In genomic region chr14:93332853-93333630, GRCh38 we compare ENCODE assay signal across 8 cellular contexts. TPM values are rescaled to one million over a fixed set of nuclear protein-coding genes. Genes with fewer than 3 reads are reported as not detected.
DNase-seq lines count a peak whose midpoint lies in the region; ATAC-seq and TF ChIP-seq lines count a peak whose summit lies in the region.

Gene BTBD7, minus strand, starts transcription at chr14:93333036. Its CDS starts 36,985 bp downstream, at chr14:93296051.

- 0% methylated on average over 71 to 74 of the region's 74 CpGs for WGBS in esophagus, 2 donors

- H3K9me3 ChIP-seq in Panc1 (ENCODE audit: control insufficient read depth, insufficient read depth, low read depth, low read length) (no peaks in the 10 kb centered on the region), esophagus (ENCODE audit: control insufficient read depth in 2 of 2, insufficient read depth in 1 of 2, low read depth in 1 of 2, low read length in 1 of 2) (peaks cover 0 to 2% of the 10 kb centered on the region in 2 donors), muscle layer of colon (ENCODE audit: low read length) (no peaks in the 10 kb centered on the region)

- H3K4me1 ChIP-seq in KMS-11 (ENCODE audit: low read depth, poor library complexity, severe bottlenecking): peaks cover 32% of the 10 kb centered on the region
- peaks cover 20% of the 10 kb centered on the region for H3K4me1 ChIP-seq in Panc1 (ENCODE audit: control insufficient read depth, insufficient read depth, low read length)
- H3K4me1 ChIP-seq in esophagus (ENCODE audit: control insufficient read depth in 2 of 2, insufficient read depth in 2 of 2, low read length in 1 of 2): no peaks in the 10 kb centered on the region
- H3K4me1 ChIP-seq in muscle layer of colon (ENCODE audit: insufficient read depth, low read length): peaks cover 14% of the 10 kb centered on the region

- in situ Hi-C loops in Panc1 (cut with HindIII; ENCODE audit: low pct_unique_long_range_greater_than_20kb, low sequenced_read_pairs): no loop called here

- H3K4me1 Mint-ChIP-seq in activated T-cell treated with anti-CD3 and anti-CD28 coated beads, Interleukin-2, amount 50 U/mL, for 4 hours (ENCODE audit: low read depth): peaks cover 46% of the 10 kb centered on the region

- H3K9me3 Mint-ChIP-seq in activated T-cell treated with anti-CD3 and anti-CD28 coated beads, Interleukin-2, amount 50 U/mL, for 4 hours: no peaks in the 10 kb centered on the region

- no TSS peak for BruUV-seq in Panc1 (replicated peaks; lab: Mats Ljungman, UMichigan)

- peak within 1 kb of the TSS; percentile 66 for H2AFZ ChIP-seq in KMS-11 (ENCODE audit: low read depth)

- TF ChIP-seq CTCF in KMS-11 (conservative IDR thresholded peaks at IDR 0.05; ENCODE audit: low read depth, low read length) (no peak), Panc1 (IDR thresholded peaks at IDR 0.05) (no peak)

- peaks cover 40% of the 10 kb centered on the region for H3K79me2 ChIP-seq in KMS-11 (ENCODE audit: insufficient read depth, low read depth)

- peak within 1 kb of the TSS; percentile 93 for H3K4me3 Mint-ChIP-seq in activated T-cell treated with anti-CD3 and anti-CD28 coated beads, Interleukin-2, amount 50 U/mL, for 4 hours

- no peaks in the 10 kb centered on the region for H3K36me3 Mint-ChIP-seq in activated T-cell treated with anti-CD3 and anti-CD28 coated beads, Interleukin-2, amount 50 U/mL, for 4 hours (ENCODE audit: insufficient read depth)

- peak; percentile 82 for ATAC-seq in GM21737 (IDR thresholded peaks at IDR 0.05; ENCODE audit: unreplicated experiment)
- ATAC-seq in Panc1: peak; percentile 97
- ATAC-seq in activated T-cell treated with anti-CD3 and anti-CD28 coated beads, Interleukin-2, amount 50 U/mL, for 4 hours: peak; percentile 95 to 97

- no peaks in the 10 kb centered on the region for H4K20me1 ChIP-seq in KMS-11 (ENCODE audit: insufficient read depth)

- CTCF ChIA-PET in Panc1 (lab: Charles Lee): no interaction called here

- H3K27ac ChIP-seq in KMS-11 (peak within 1 kb of the TSS; percentile 62), Panc1 (ENCODE audit: low read length) (peak within 1 kb of the TSS; percentile 89), esophagus (ENCODE audit: low read depth in 2 of 2, low read length in 1 of 2) (peak within 1 kb of the TSS; percentile 94 to 95), muscle layer of colon (ENCODE audit: low read depth, low read length) (peak within 1 kb of the TSS; percentile 85)

- no peaks in the 10 kb centered on the region for H3K27me3 Mint-ChIP-seq in activated T-cell treated with anti-CD3 and anti-CD28 coated beads, Interleukin-2, amount 50 U/mL, for 4 hours (ENCODE audit: low read depth)

- H3K4me3 ChIP-seq in KMS-11 (IDR thresholded peaks at IDR 0.05; ENCODE audit: insufficient read depth, low read depth, low read length) (no peak within 1 kb of the TSS), Panc1 (ENCODE audit: low read depth in 2 of 2, low read length in 2 of 2) (peak within 1 kb of the TSS; percentile 75 to 82), esophagus (ENCODE audit: low read depth in 1 of 2, low read length in 2 of 2) (peak within 1 kb of the TSS; percentile 77 to 83), muscle layer of colon (ENCODE audit: low read depth in 1 of 2, low read length in 2 of 2) (peak within 1 kb of the TSS; percentile 83 to 94)

- H3K27me3 ChIP-seq in KMS-11 (ENCODE audit: insufficient read depth, low read depth) (no peaks in the 10 kb centered on the region), Panc1 (ENCODE audit: control insufficient read depth, insufficient read depth, low read length) (no peaks in the 10 kb centered on the region), esophagus (ENCODE audit: control insufficient read depth in 1 of 2, insufficient read depth in 2 of 2, low read length in 2 of 2) (no peaks in the 10 kb centered on the region), muscle layer of colon (ENCODE audit: control insufficient read depth in 1 of 2, insufficient read depth in 2 of 2, low read length in 2 of 2) (no peaks in the 10 kb centered on the region)

- POLR2A ChIA-PET in Panc1 (lab: Charles Lee): interaction anchor here (0.7 kb wide), 1 partner anchor 57 kb away, joined by 3 read pairs; no protein-coding TSS in a partner anchor

- H3K9ac ChIP-seq in KMS-11 (peak within 1 kb of the TSS; percentile 88), muscle layer of colon (ENCODE audit: low read length) (peak within 1 kb of the TSS; percentile 65)

- peak; percentile 96 for DNase-seq in DMS79 (lab: John Stamatoyannopoulos, UW)
- peak; percentile 68 for DNase-seq in Panc1 (ENCODE audit: low read depth, low spot score)
- peak; percentile 93 for DNase-seq in activated T-cell treated with anti-CD3 and anti-CD28 coated beads, Interleukin-2, amount 50 U/mL, for 4 hours
- peak; percentile 87 to 88 for DNase-seq in stimulated activated CD8-positive, alpha-beta memory T cell treated with anti-CD3 and anti-CD28 coated beads, Interleukin-7, amount 100 ng/mL, for 1 hour (ENCODE audit: low read depth in 2 of 2)

- no peaks in the 10 kb centered on the region for H3K36me3 ChIP-seq in KMS-11 (ENCODE audit: insufficient read depth)
- H3K36me3 ChIP-seq in Panc1 (ENCODE audit: control insufficient read depth, insufficient read depth, low read length): no peaks in the 10 kb centered on the region; the same call in 1 of the 2 replicates
- H3K36me3 ChIP-seq in esophagus (ENCODE audit: control insufficient read depth in 2 of 2, insufficient read depth in 2 of 2, low read length in 1 of 2): no peaks in the 10 kb centered on the region
- no peaks in the 10 kb centered on the region for H3K36me3 ChIP-seq in muscle layer of colon (ENCODE audit: insufficient read depth, low read length)

- H3K4me2 ChIP-seq in KMS-11: peak within 1 kb of the TSS; percentile 72

- intact Hi-C loops in Panc1 (cut with micrococcal nuclease; ENCODE audit: unreplicated experiment): no loop called here

RNA-seq across cellular contexts. Expression of gene BTBD7, which starts in this region (rescaled TPM):
- 24.7 TPM for total RNA-seq in Panc1 (2021; ENCODE audit: unreplicated experiment)
- polyA plus RNA-seq in Panc1 (2012; ENCODE audit: insufficient read length): 7.5 TPM
- 10 to 100 TPM; 14.9 to 20.3 (median 17.8) TPM for total RNA-seq in activated T-cell treated with anti-CD3 and anti-CD28 coated beads, Interleukin-2, amount 50 U/mL, for 4 hours
- 10 to 100 TPM in 1 of 2 donors, 1 to 10 TPM in 1; 7.7 to 10.7 TPM for polyA plus RNA-seq in esophagus
